ENCODE assay signal across 1 cellular context in genomic region chr2:102084651-102085050, GRCh38.
TF ChIP-seq lines count a peak whose summit lies in the region.

No MANE protein-coding gene starts in this region.

TF ChIP-seq in HepG2, 621 proteins besides CTCF, POLR2A, EP300 and RAD21:
- TF ChIP-seq ARID4A (CRISPR knock-in tag; IDR thresholded peaks at IDR 0.05; ENCODE audit: borderline replicate concordance) (no peak), ZNF160 (CRISPR knock-in tag; IDR thresholded peaks at IDR 0.05) (no peak), ZNF781 (CRISPR knock-in tag; IDR thresholded peaks at IDR 0.05; ENCODE audit: borderline replicate concordance, not compliant biosample characterization) (no peak), ZNF552 (CRISPR knock-in tag; IDR thresholded peaks at IDR 0.05; ENCODE audit: borderline replicate concordance) (no peak), ZNF326 (CRISPR knock-in tag; IDR thresholded peaks at IDR 0.05; ENCODE audit: borderline replicate concordance) (no peak), BRD4 (CRISPR knock-in tag; IDR thresholded peaks at IDR 0.05) (no peak), ZNF766 (CRISPR knock-in tag; IDR thresholded peaks at IDR 0.05; ENCODE audit: borderline replicate concordance) (no peak), ZBTB26 (CRISPR knock-in tag; IDR thresholded peaks at IDR 0.05; ENCODE audit: borderline replicate concordance) (no peak), SAP130 (CRISPR knock-in tag; IDR thresholded peaks at IDR 0.05; ENCODE audit: low read depth) (peak; percentile 25; the same call in 1 of the 2 replicates)
TF ChIP-seq in HepG2: peak in this region for 1.
